9 cellular contexts compared by ENCODE assay signal in the genomic region with DNA sequence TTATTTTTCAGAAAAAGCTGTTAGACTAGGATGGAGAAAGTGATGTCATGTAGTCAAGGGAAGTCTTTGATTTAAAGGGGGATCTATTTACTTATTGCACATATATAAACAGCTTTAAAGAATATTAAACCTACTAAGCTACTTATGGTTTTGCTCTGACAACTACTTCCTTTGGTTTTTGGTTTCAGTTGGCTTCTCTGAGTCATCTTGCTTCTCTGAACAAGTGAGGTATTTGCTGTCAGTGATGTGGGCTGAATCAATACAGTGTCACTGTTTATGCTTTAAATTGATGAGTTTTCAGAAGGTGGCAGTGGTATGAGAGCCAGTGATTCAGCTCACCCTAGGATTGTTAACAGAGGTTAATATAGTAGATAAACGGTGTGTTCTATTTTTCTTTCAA.
DNase-seq lines count a peak whose midpoint lies in the region; ATAC-seq, FAIRE-seq and TF ChIP-seq lines count a peak whose summit lies in the region.
"Had no signal": no experiment of that assay in that cellular context is flagged by ENCODE, and none has a peak within 500 bp of the region (broad histone marks: within the 10 kb centered on the region; RNA-seq: fewer than 3 reads in every experiment).

No MANE protein-coding gene starts in this region.

- ATAC-seq in activated T-cell treated with anti-CD3 and anti-CD28 coated beads, Interleukin-2, amount 50 U/mL, for 72 hours (replicated peaks in 1 of 2), result peak; percentile 98
- peak; percentile 99 for ATAC-seq in HG02938 (IDR thresholded peaks at IDR 0.05; ENCODE audit: unreplicated experiment)
- ATAC-seq in stimulated activated naive B cell treated with anti-CD40 and anti-IgM and Interleukin-4, amounts not matched to agents 10 μg/mL and 1 μg/mL and 100 μg/mL, for 72 hours (replicated peaks), result peak; percentile 63 to 69

- no peaks in the 10 kb centered on the region for H3K36me3 ChIP-seq in A673 (ENCODE audit: insufficient read depth, low read length, poor library complexity, severe bottlenecking)

- peaks cover 52% of the 10 kb centered on the region for H3K27me3 Mint-ChIP-seq in activated T-cell treated with anti-CD3 and anti-CD28 coated beads, Interleukin-2, amount 50 U/mL, for 72 hours (ENCODE audit: low read depth)
- peaks cover 4 to 6% of the 10 kb centered on the region in 2 donors for H3K27me3 Mint-ChIP-seq in stimulated activated naive B cell treated with anti-CD40 and anti-IgM and Interleukin-4, amounts not matched to agents 10 μg/mL and 1 μg/mL and 100 μg/mL, for 72 hours

- H3K9me3 Mint-ChIP-seq in activated T-cell treated with anti-CD3 and anti-CD28 coated beads, Interleukin-2, amount 50 U/mL, for 72 hours, result no peaks in the 10 kb centered on the region
- H3K9me3 Mint-ChIP-seq in stimulated activated naive B cell treated with anti-CD40 and anti-IgM and Interleukin-4, amounts not matched to agents 10 μg/mL and 1 μg/mL and 100 μg/mL, for 72 hours, result peaks cover 2 to 3% of the 10 kb centered on the region in 2 donors

- FAIRE-seq in RCC 7860 (lab: Jason Lieb, UNC), result peak; percentile 89

- no peak for TF ChIP-seq CTCF in A673 (conservative IDR thresholded peaks at IDR 0.05; ENCODE audit: low read depth, low read length)

- no peak overlapping the region for H3K4me3 ChIP-seq in A673 (ENCODE audit: low read depth, low read length, poor library complexity, severe bottlenecking)

- H3K4me1 Mint-ChIP-seq in activated T-cell treated with anti-CD3 and anti-CD28 coated beads, Interleukin-2, amount 50 U/mL, for 72 hours (ENCODE audit: low read depth), result peaks cover 14% of the 10 kb centered on the region
- peaks cover 0 to 1% of the 10 kb centered on the region in 2 donors for H3K4me1 Mint-ChIP-seq in stimulated activated naive B cell treated with anti-CD40 and anti-IgM and Interleukin-4, amounts not matched to agents 10 μg/mL and 1 μg/mL and 100 μg/mL, for 72 hours

- H3K4me3 Mint-ChIP-seq in activated T-cell treated with anti-CD3 and anti-CD28 coated beads, Interleukin-2, amount 50 U/mL, for 72 hours, result peak overlapping the region in 1 of 2 donors; percentile 4
- no peak overlapping the region for H3K4me3 Mint-ChIP-seq in stimulated activated naive B cell treated with anti-CD40 and anti-IgM and Interleukin-4, amounts not matched to agents 10 μg/mL and 1 μg/mL and 100 μg/mL, for 72 hours
- H3K4me3 Mint-ChIP-seq: CD8-positive, alpha-beta memory T cell had no signal

- BruUV-seq in A673 (replicated peaks; lab: Mats Ljungman, UMichigan), result no TSS peak

- peak; percentile 22 to 28 for DNase-seq in activated T-cell treated with anti-CD3 and anti-CD28 coated beads, Interleukin-2, amount 50 U/mL, for 72 hours
- DNase-seq in activated T-cell treated with anti-CD3 and anti-CD28 coated beads for 4 hours (no peak), RCC 7860 (ENCODE audit: low spot score) (peak; percentile 61), NCI-H446 (lab: John Stamatoyannopoulos, UW) (no peak), A673 (ENCODE audit: low spot score) (no peak)
- no peak for DNase-seq in stimulated activated naive B cell treated with anti-CD40 and anti-IgM and Interleukin-4, amounts not matched to agents 10 μg/mL and 1 μg/mL and 100 μg/mL, for 72 hours
- DNase-seq in activated CD8-positive, alpha-beta memory T cell treated with anti-CD3 and anti-CD28 coated beads, Interleukin-2, amount 50 U/mL, for 48 hours, result no peak

- no peaks in the 10 kb centered on the region for H3K4me1 ChIP-seq in A673 (ENCODE audit: insufficient read depth, low read length, poor library complexity, severe bottlenecking)

- no peaks in the 10 kb centered on the region for H3K27me3 ChIP-seq in A673 (replicated peaks; ENCODE audit: insufficient read depth, low read depth, low read length, poor library complexity)

- H3K9me3 ChIP-seq in A673 (ENCODE audit: low read depth, low read length, poor library complexity, severe bottlenecking), result no peaks in the 10 kb centered on the region

- intact Hi-C loops in A673 (cut with micrococcal nuclease; ENCODE audit: unreplicated experiment), result no loop called here

- peak overlapping the region; percentile 58 for H3K27ac Mint-ChIP-seq in activated T-cell treated with anti-CD3 and anti-CD28 coated beads, Interleukin-2, amount 50 U/mL, for 72 hours
- no peak overlapping the region for H3K27ac Mint-ChIP-seq in stimulated activated naive B cell treated with anti-CD40 and anti-IgM and Interleukin-4, amounts not matched to agents 10 μg/mL and 1 μg/mL and 100 μg/mL, for 72 hours

- CTCF ChIA-PET in A673 (lab: Charles Lee), result no interaction called here

- POLR2A ChIA-PET in A673 (lab: Charles Lee; ENCODE audit: low non-redundant PET), result no interaction called here

- H3K27ac ChIP-seq in A673 (ENCODE audit: low read depth, low read length, poor library complexity, severe bottlenecking), result no peak overlapping the region

- peaks cover 0 to 2% of the 10 kb centered on the region in 2 donors for H3K36me3 Mint-ChIP-seq in activated T-cell treated with anti-CD3 and anti-CD28 coated beads, Interleukin-2, amount 50 U/mL, for 72 hours (ENCODE audit: insufficient read depth in 2 of 2)
- no peaks in the 10 kb centered on the region for H3K36me3 Mint-ChIP-seq in stimulated activated naive B cell treated with anti-CD40 and anti-IgM and Interleukin-4, amounts not matched to agents 10 μg/mL and 1 μg/mL and 100 μg/mL, for 72 hours
- H3K36me3 Mint-ChIP-seq: CD8-positive, alpha-beta memory T cell had no signal

Comparison
In these comparisons a context has a peak if more than half of its experiments do, and no peak if none do; other contexts are left out.
1. DNase-seq: peak in activated T-cell treated with anti-CD3 and anti-CD28 coated beads, Interleukin-2, amount 50 U/mL, for 72 hours (2 of 2) and RCC 7860 (single experiment); none in activated T-cell treated with anti-CD3 and anti-CD28 coated beads for 4 hours (single experiment), stimulated activated naive B cell treated with anti-CD40 and anti-IgM and Interleukin-4, amounts not matched to agents 10 μg/mL and 1 μg/mL and 100 μg/mL, for 72 hours (single experiment), NCI-H446 (0 of 2), activated CD8-positive, alpha-beta memory T cell treated with anti-CD3 and anti-CD28 coated beads, Interleukin-2, amount 50 U/mL, for 48 hours (single experiment) and A673 (single experiment).
2. Peak in every context shown above with its lines, with median percentiles within 50 percentile points of each other: ATAC-seq.